8 cellular contexts compared by ENCODE assay signal in the genomic region with DNA sequence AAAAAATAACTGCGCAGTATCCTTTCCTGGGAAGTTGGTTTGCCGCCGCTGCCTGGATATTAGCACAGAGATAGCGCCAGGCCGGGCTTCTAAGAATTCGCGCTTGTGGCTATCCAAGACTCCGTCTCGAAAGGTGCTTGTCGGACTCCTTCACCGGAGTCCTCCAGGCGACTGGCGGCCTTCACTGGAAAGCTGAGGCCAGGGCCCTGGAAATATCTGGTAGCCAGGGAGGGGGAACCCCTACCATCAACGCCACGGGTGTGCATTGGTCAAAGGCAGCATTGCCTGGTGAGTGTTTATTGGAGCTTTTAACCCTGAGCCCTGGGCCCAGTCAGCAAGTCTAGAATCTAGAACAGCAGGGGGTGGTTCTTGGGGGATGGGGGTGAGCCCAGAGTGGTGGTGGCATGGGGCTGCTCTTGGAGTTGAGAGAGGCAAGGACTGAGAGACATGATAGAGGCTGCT. TPM values are rescaled to one million over a fixed set of nuclear protein-coding genes. Genes with fewer than 3 reads are reported as not detected.
DNase-seq lines count a peak whose midpoint lies in the region; ATAC-seq and TF ChIP-seq lines count a peak whose summit lies in the region.

No MANE protein-coding gene starts in this region.

- H3K27ac ChIP-seq in foreskin keratinocyte = no peak overlapping the region

- H3K36me3 Mint-ChIP-seq in progenitor cell of endocrine pancreas (ENCODE audit: insufficient read depth) = peaks cover 7% of the 10 kb centered on the region

- no peaks in the 10 kb centered on the region for H3K27me3 Mint-ChIP-seq in progenitor cell of endocrine pancreas

- peaks cover 10% of the 10 kb centered on the region for H3K9me3 Mint-ChIP-seq in progenitor cell of endocrine pancreas (ENCODE audit: low read depth)

- H3K4me3 Mint-ChIP-seq in progenitor cell of endocrine pancreas (ENCODE audit: low read depth) = peak overlapping the region; percentile 78

- CTCF ChIA-PET in BJ (lab: Yijun Ruan, JAX) = no interaction called here

- H3K27me3 ChIP-seq in BJ (ENCODE audit: control insufficient read depth, insufficient read depth, low read length) (no peaks in the 10 kb centered on the region), foreskin keratinocyte (no peaks in the 10 kb centered on the region)

- H3K4me3 ChIP-seq in BJ (ENCODE audit: low read depth, low read length) = peak overlapping the region; percentile 26

- peak; percentile 8 for ATAC-seq in HG02840 (IDR thresholded peaks at IDR 0.05; ENCODE audit: low FRiP score, unreplicated experiment)
- ATAC-seq in foreskin keratinocyte = peak; percentile 10

- no peak for TF ChIP-seq CTCF in BJ (IDR thresholded peaks at IDR 0.05; ENCODE audit: insufficient read depth, low read depth, low read length)
- TF ChIP-seq CTCF in foreskin keratinocyte (conservative IDR thresholded peaks at IDR 0.05) = no peak
- no peak for TF ChIP-seq CTCF in progenitor cell of endocrine pancreas (IDR thresholded peaks at IDR 0.05; ENCODE audit: unreplicated experiment)

- POLR2A ChIA-PET in BJ (lab: Charles Lee) = interaction anchor here (0.6 kb wide), 1 partner anchor 33 kb away, joined by 6 read pairs; no protein-coding TSS in a partner anchor

- peaks cover 10% of the 10 kb centered on the region for H3K36me3 ChIP-seq in BJ (ENCODE audit: control insufficient read depth, insufficient read depth, low read length)

- no peaks in the 10 kb centered on the region for H3K4me1 ChIP-seq in foreskin keratinocyte

- peak overlapping the region; percentile 94 for H3K27ac Mint-ChIP-seq in progenitor cell of endocrine pancreas

- H3K4me1 Mint-ChIP-seq in progenitor cell of endocrine pancreas (ENCODE audit: low read depth) = peaks cover 19% of the 10 kb centered on the region

- no peak for DNase-seq in BJ (ENCODE audit: low read depth)
- DNase-seq in activated CD4-positive, alpha-beta T cell treated with anti-CD3 and anti-CD28 coated beads, Interleukin-2, amount 50 U/mL, for 1 hour = peak; percentile 30
- no peak for DNase-seq in foreskin keratinocyte
- DNase-seq in progenitor cell of endocrine pancreas (ENCODE audit: low spot score, unreplicated experiment) = no peak
- DNase-seq in DMS 273 treated with DMSO at 0.1 percent for 48 hours (lab: John Stamatoyannopoulos, UW) = no peak
- DNase-seq in NCI-H2081 treated with DMSO at 0.1 percent for 48 hours (lab: John Stamatoyannopoulos, UW) = no peak
- no peak for DNase-seq in NCI-H187 treated with DMSO at 0.1 percent for 48 hours (lab: John Stamatoyannopoulos, UW)

RNA-seq across cellular contexts. Expression of a gene that starts 0.6 kb away (rescaled TPM):
- 5.6 and 8.0 TPM in 2 replicates for polyA plus RNA-seq in BJ (2011; rRNA removed)
- polyA minus RNA-seq in BJ (2011; rRNA and poly(A)+ RNA removed) = 4.5 and 5.9 TPM in 2 replicates
- 9.5 and 10.3 TPM in 2 replicates for total RNA-seq in foreskin keratinocyte
- polyA plus RNA-seq in foreskin keratinocyte = 7.7 and 8.4 TPM in 2 replicates
- 9.9 and 10.4 TPM in 2 replicates for total RNA-seq in progenitor cell of endocrine pancreas

RNA-seq across cellular contexts. Expression of a gene that starts 7.9 kb away (rescaled TPM):
- 42.4 and 69.3 TPM in 2 replicates for polyA plus RNA-seq in BJ (2011; rRNA removed)
- 33.6 and 71.9 TPM in 2 replicates for polyA minus RNA-seq in BJ (2011; rRNA and poly(A)+ RNA removed)
- 28.5 and 35.4 TPM in 2 replicates for total RNA-seq in foreskin keratinocyte
- 34.7 and 35.7 TPM in 2 replicates for polyA plus RNA-seq in foreskin keratinocyte
- 33.9 and 34.9 TPM in 2 replicates for total RNA-seq in progenitor cell of endocrine pancreas

RNA-seq across cellular contexts. Expression of a gene that starts 21.7 kb away (rescaled TPM):
- polyA plus RNA-seq in BJ (2011; rRNA removed) (63.8 and 89.6 TPM in 2 replicates), foreskin keratinocyte (144 and 147 TPM in 2 replicates)
- polyA minus RNA-seq in BJ (2011; rRNA and poly(A)+ RNA removed) = 32.0 and 36.7 TPM in 2 replicates
- total RNA-seq in foreskin keratinocyte (53.0 and 75.5 TPM in 2 replicates), progenitor cell of endocrine pancreas (71.5 and 75.4 TPM in 2 replicates)

RNA-seq across cellular contexts. Expression of a gene that starts 21.8 kb away (rescaled TPM):
- polyA plus RNA-seq in BJ (2011; rRNA removed) (50.2 and 68.4 TPM in 2 replicates), foreskin keratinocyte (92.4 and 102 TPM in 2 replicates)
- polyA minus RNA-seq in BJ (2011; rRNA and poly(A)+ RNA removed) = 21.9 and 29.3 TPM in 2 replicates
- total RNA-seq in foreskin keratinocyte (66.1 and 70.1 TPM in 2 replicates), progenitor cell of endocrine pancreas (68.1 and 73.8 TPM in 2 replicates)

RNA-seq across cellular contexts. Expression of a gene that starts 38.0 kb away (rescaled TPM):
- polyA plus RNA-seq in BJ (2011; rRNA removed) = 48.9 and 53.6 TPM in 2 replicates
- 32.2 and 40.1 TPM in 2 replicates for polyA minus RNA-seq in BJ (2011; rRNA and poly(A)+ RNA removed)
- total RNA-seq in foreskin keratinocyte = 31.6 and 34.9 TPM in 2 replicates
- 35.5 and 37.6 TPM in 2 replicates for polyA plus RNA-seq in foreskin keratinocyte
- total RNA-seq in progenitor cell of endocrine pancreas = 52.5 and 53.3 TPM in 2 replicates
